1 cellular context compared by ENCODE assay signal in genomic region chr17:50533720-50534148, GRCh38.
TF ChIP-seq lines count a peak whose summit lies in the region.

No MANE protein-coding gene starts in this region.

TF ChIP-seq in GM23338, 12 proteins besides CTCF, POLR2A, EP300 and RAD21:
- no peak for TF ChIP-seq JUNB (IDR thresholded peaks at IDR 0.05; ENCODE audit: unreplicated experiment)
- TF ChIP-seq ZNF114 (CRISPR knock-in tag; IDR thresholded peaks at IDR 0.05), result no peak
- 0 out of 2 replicates have a peak, but pooled peaks have one; percentile 8 for TF ChIP-seq ETS1 (IDR thresholded peaks at IDR 0.05)
- no peak for TF ChIP-seq ZNF331 (CRISPR knock-in tag; IDR thresholded peaks at IDR 0.05; ENCODE audit: low read depth)
- no peak for TF ChIP-seq STAT1 (IDR thresholded peaks at IDR 0.05; ENCODE audit: unreplicated experiment)
- TF ChIP-seq CREB1 (CRISPR knock-in tag; IDR thresholded peaks at IDR 0.05; ENCODE audit: low read depth), result no peak
- TF ChIP-seq EZH2 (IDR thresholded peaks at IDR 0.05; ENCODE audit: low read depth, unreplicated experiment), result peak; percentile 9
- no peak for TF ChIP-seq NANOG (IDR thresholded peaks at IDR 0.05; ENCODE audit: borderline replicate concordance)
- no peak for TF ChIP-seq POLR2AphosphoS5 (IDR thresholded peaks at IDR 0.05; ENCODE audit: low read depth)
